9 cellular contexts compared by ENCODE assay signal in genomic region chr1:78303620-78304019, GRCh38.
A peak's percentile ranks its signal among the peaks of the same experiment; 100 is the strongest.
DNase-seq lines count a peak whose midpoint lies in the region; ATAC-seq and TF ChIP-seq lines count a peak whose summit lies in the region.
"Had no signal": no experiment of that assay in that cellular context is flagged by ENCODE, and none has a peak within 500 bp of the region (broad histone marks: within the 10 kb centered on the region; RNA-seq: fewer than 3 reads in every experiment).

No MANE protein-coding gene starts in this region.

- no peaks in the 10 kb centered on the region for H3K9me3 Mint-ChIP-seq in T-helper 2 cell treated with Interferon-gamma antibody and Interleukin-4, amounts not matched to agents 5 μg/mL and 100 μg/mL, for 36 hours

- TF ChIP-seq CTCF in astrocyte of the spinal cord (IDR thresholded peaks at IDR 0.05; ENCODE audit: low read depth, low read length) = no peak
- no peak for TF ChIP-seq CTCF in right atrium auricular region (IDR thresholded peaks at IDR 0.05)
- no peak for TF ChIP-seq CTCF in suprapubic skin (IDR thresholded peaks at IDR 0.05)

- H3K36me3 Mint-ChIP-seq in T-helper 2 cell treated with Interferon-gamma antibody and Interleukin-4, amounts not matched to agents 5 μg/mL and 100 μg/mL, for 36 hours (ENCODE audit: low read depth) = no peaks in the 10 kb centered on the region

- no peak for TF ChIP-seq EP300 in suprapubic skin (IDR thresholded peaks at IDR 0.05)

- DNase-seq in HCEC 1CT (peak; percentile 93), astrocyte of the spinal cord (ENCODE audit: low read depth, low spot score) (peak; percentile 91), right atrium auricular region (ENCODE audit: low spot score) (peak; percentile 81), suprapubic skin (ENCODE audit: low spot score in 2 of 2) (peak in 1 of 2 donors; percentile 75), ecto neural progenitor cell (ENCODE audit: low spot score) (no peak), NCI-H82 treated with DMSO at 0.1 percent for 48 hours (lab: John Stamatoyannopoulos, UW; ENCODE audit: unreplicated experiment) (no peak)
- no peak for DNase-seq in T-helper 2 cell treated with Interferon-gamma antibody and Interleukin-4, amounts not matched to agents 5 μg/mL and 100 μg/mL, for 36 hours (ENCODE audit: low spot score)
- DNase-seq: nucleus accumbens had no signal

- no peak overlapping the region for H3K4me3 Mint-ChIP-seq in T-helper 2 cell treated with Interferon-gamma antibody and Interleukin-4, amounts not matched to agents 5 μg/mL and 100 μg/mL, for 36 hours

- no peak overlapping the region for H3K4me3 ChIP-seq in astrocyte of the spinal cord (ENCODE audit: low read depth, low read length)
- no peak overlapping the region for H3K4me3 ChIP-seq in right atrium auricular region
- no peak overlapping the region for H3K4me3 ChIP-seq in suprapubic skin

- peak overlapping the region in 1 of 2 donors; percentile 19 for H3K27ac ChIP-seq in right atrium auricular region
- peak overlapping the region; percentile 20 for H3K27ac ChIP-seq in suprapubic skin

- 21% methylated on average over 2 of the region's 2 CpGs for WGBS in suprapubic skin

- no peak for ATAC-seq in HG02970 (IDR thresholded peaks at IDR 0.05; ENCODE audit: low FRiP score, unreplicated experiment)

- H3K36me3 ChIP-seq in right atrium auricular region = no peaks in the 10 kb centered on the region
- no peaks in the 10 kb centered on the region for H3K36me3 ChIP-seq in suprapubic skin

- in situ Hi-C loops in astrocyte of the spinal cord (cut with HindIII; ENCODE audit: low sequenced_read_pairs) = no loop called here

- no peaks in the 10 kb centered on the region for H3K27me3 ChIP-seq in right atrium auricular region
- no peaks in the 10 kb centered on the region for H3K27me3 ChIP-seq in suprapubic skin

- H3K4me1 ChIP-seq in right atrium auricular region (no peaks in the 10 kb centered on the region), suprapubic skin (peaks cover under 1% of the 10 kb centered on the region)

- no peak for TF ChIP-seq POLR2A in suprapubic skin (IDR thresholded peaks at IDR 0.05)

- H3K4me1 Mint-ChIP-seq in T-helper 2 cell treated with Interferon-gamma antibody and Interleukin-4, amounts not matched to agents 5 μg/mL and 100 μg/mL, for 36 hours (ENCODE audit: low read depth) = no peaks in the 10 kb centered on the region

- H3K27ac Mint-ChIP-seq in T-helper 2 cell treated with Interferon-gamma antibody and Interleukin-4, amounts not matched to agents 5 μg/mL and 100 μg/mL, for 36 hours = no peak overlapping the region

- H3K9me3 ChIP-seq in right atrium auricular region = no peaks in the 10 kb centered on the region
- no peaks in the 10 kb centered on the region for H3K9me3 ChIP-seq in suprapubic skin

- H3K27me3 Mint-ChIP-seq in T-helper 2 cell treated with Interferon-gamma antibody and Interleukin-4, amounts not matched to agents 5 μg/mL and 100 μg/mL, for 36 hours (ENCODE audit: low read depth) = no peaks in the 10 kb centered on the region

Comparison
In these comparisons a context has a peak if more than half of its experiments do, and no peak if none do; other contexts are left out.
1. DNase-seq: peak in HCEC 1CT (single experiment), astrocyte of the spinal cord (single experiment) and right atrium auricular region (single experiment); none in ecto neural progenitor cell (single experiment), NCI-H82 treated with DMSO at 0.1 percent for 48 hours (single experiment) and T-helper 2 cell treated with Interferon-gamma antibody and Interleukin-4, amounts not matched to agents 5 μg/mL and 100 μg/mL, for 36 hours (single experiment).